12 cellular contexts compared by ENCODE assay signal in genomic region chr11:11845551-11845950, GRCh38. TPM values are rescaled to one million over a fixed set of nuclear protein-coding genes. Genes with fewer than 3 reads are reported as not detected.
A peak's percentile ranks its signal among the peaks of the same experiment; 100 is the strongest.
DNase-seq lines count a peak whose midpoint lies in the region; ATAC-seq and TF ChIP-seq lines count a peak whose summit lies in the region.
"Had no signal": no experiment of that assay in that cellular context is flagged by ENCODE, and none has a peak within 500 bp of the region (broad histone marks: within the 10 kb centered on the region; RNA-seq: fewer than 3 reads in every experiment).

No MANE protein-coding gene starts in this region.

- TF ChIP-seq CTCF in dorsolateral prefrontal cortex (IDR thresholded peaks at IDR 0.05 in 54 of 56, conservative IDR thresholded peaks at IDR 0.05 in 2 of 56; ENCODE audit: low read depth in 1 of 56, partially characterized antibody in 56 of 56) (no peak), parathyroid adenoma (IDR thresholded peaks at IDR 0.05) (no peak), left lung (IDR thresholded peaks at IDR 0.05) (no peak)

- H3K27ac Mint-ChIP-seq in CD4-positive, alpha-beta memory T cell: peak overlapping the region in 4 of 7 donors; percentile 70 to 88 (median 84)
- H3K27ac Mint-ChIP-seq: stimulated activated effector memory CD8-positive, alpha-beta T cell treated with anti-CD3 and anti-CD28 coated beads, Interleukin-12 subunit alpha, Interleukin-12 subunit beta, amount 100 ng/mL, for 72 hours had no signal

- POLR2A ChIA-PET in CD4-positive, alpha-beta memory T cell (lab: Charles Lee; ENCODE audit: partially characterized antibody): interaction anchor here (1.9 to 4.3 kb wide), 2 partner anchors 11 to 1037 kb away, joined by 5 to 44 read pairs; partner anchors contain the start of gene EIF4G2

- H3K4me3 ChIP-seq in CD4-positive, alpha-beta memory T cell (ENCODE audit: low read length in 2 of 2): no peak overlapping the region
- peak overlapping the region in 19 of 59 donors; percentile 1 to 91 (median 13) for H3K4me3 ChIP-seq in dorsolateral prefrontal cortex
- H3K4me3 ChIP-seq in parathyroid adenoma (ENCODE audit: low read depth, low read length): no peak overlapping the region
- H3K4me3 ChIP-seq in left lung: no peak overlapping the region

- peak overlapping the region in 6 of 8 donors; percentile 22 to 63 (median 48) for H3K4me3 Mint-ChIP-seq in CD4-positive, alpha-beta memory T cell
- H3K4me3 Mint-ChIP-seq: stimulated activated effector memory CD8-positive, alpha-beta T cell treated with anti-CD3 and anti-CD28 coated beads, Interleukin-12 subunit alpha, Interleukin-12 subunit beta, amount 100 ng/mL, for 72 hours had no signal

- no peaks in the 10 kb centered on the region for H3K9me3 ChIP-seq in CD4-positive, alpha-beta memory T cell (ENCODE audit: control insufficient read depth in 1 of 2, low read length in 2 of 2)
- no peaks in the 10 kb centered on the region for H3K9me3 ChIP-seq in parathyroid adenoma (ENCODE audit: control insufficient read depth, low read length)
- no peaks in the 10 kb centered on the region for H3K9me3 ChIP-seq in left lung

- ATAC-seq in GM21526 (IDR thresholded peaks at IDR 0.05; ENCODE audit: low FRiP score, unreplicated experiment) (no peak), left lung (no peak)
- ATAC-seq: stimulated activated effector memory CD8-positive, alpha-beta T cell treated with anti-CD3 and anti-CD28 coated beads, Interleukin-12 subunit alpha, Interleukin-12 subunit beta, amount 100 ng/mL, for 72 hours had no signal

- peaks cover 76% of the 10 kb centered on the region for H3K4me1 ChIP-seq in CD4-positive, alpha-beta memory T cell (ENCODE audit: insufficient read depth, low read length)
- peaks cover 17% of the 10 kb centered on the region for H3K4me1 ChIP-seq in parathyroid adenoma
- peaks cover 35 to 80% of the 10 kb centered on the region in 2 donors for H3K4me1 ChIP-seq in left lung

- H3K27me3 ChIP-seq in CD4-positive, alpha-beta memory T cell (ENCODE audit: insufficient read depth, low read length): no peaks in the 10 kb centered on the region
- H3K27me3 ChIP-seq in dorsolateral prefrontal cortex (no peaks in the 10 kb centered on the region), parathyroid adenoma (ENCODE audit: control insufficient read depth, insufficient read depth, low read length) (no peaks in the 10 kb centered on the region), left lung (no peaks in the 10 kb centered on the region)

- no peaks in the 10 kb centered on the region for H3K27me3 Mint-ChIP-seq in CD4-positive, alpha-beta memory T cell

- DNase-seq in CD4-positive, alpha-beta memory T cell: no peak
- peak; percentile 58 for DNase-seq in M059J (ENCODE audit: low read depth)
- DNase-seq in dorsolateral prefrontal cortex: no peak
- no peak for DNase-seq in left lung
- no peak for DNase-seq in NCI-H748 treated with DMSO at 0.1 percent for 48 hours (lab: John Stamatoyannopoulos, UW)
- DNase-seq in NCI-H510A treated with DMSO at 0.1 percent for 48 hours (lab: John Stamatoyannopoulos, UW): no peak
- DNase-seq: activated effector memory CD4-positive, alpha-beta T cell treated with Interleukin-2 at 50 U/mL for 16 hours; cortex of kidney; NCI-H2081 had no signal

- peak overlapping the region; percentile 12 for H3K27ac ChIP-seq in CD4-positive, alpha-beta memory T cell (ENCODE audit: low read depth, low read length)
- peak overlapping the region in 41 of 59 donors; percentile 1 to 100 (median 98) for H3K27ac ChIP-seq in dorsolateral prefrontal cortex
- H3K27ac ChIP-seq in parathyroid adenoma: no peak overlapping the region
- peak overlapping the region in 1 of 2 donors; percentile 35 for H3K27ac ChIP-seq in left lung

- H3K4me1 Mint-ChIP-seq in CD4-positive, alpha-beta memory T cell: peaks cover 20 to 51% (median 24%) of the 10 kb centered on the region in 4 donors

- H3K79me2 ChIP-seq in parathyroid adenoma: peaks cover 45% of the 10 kb centered on the region

- H3K36me3 ChIP-seq in CD4-positive, alpha-beta memory T cell (ENCODE audit: insufficient read depth, low read length): no peaks in the 10 kb centered on the region
- H3K36me3 ChIP-seq in parathyroid adenoma (ENCODE audit: control insufficient read depth, insufficient read depth, low read length) (no peaks in the 10 kb centered on the region), left lung (no peaks in the 10 kb centered on the region)

- no peak overlapping the region for H2AFZ ChIP-seq in parathyroid adenoma

- intact Hi-C loops in CD4-positive, alpha-beta memory T cell (cut with micrococcal nuclease): loop anchor here (10.0 kb wide), 1 partner anchor 1619 kb away; the partner anchor contains the start of gene BTBD10
- intact Hi-C loops in dorsolateral prefrontal cortex (cut with DNase I): no loop called here
- intact Hi-C loops in left lung (cut with DNase I): no loop called here

- no peaks in the 10 kb centered on the region for H3K9me3 Mint-ChIP-seq in CD4-positive, alpha-beta memory T cell
- H3K9me3 Mint-ChIP-seq: stimulated activated effector memory CD8-positive, alpha-beta T cell treated with anti-CD3 and anti-CD28 coated beads, Interleukin-12 subunit alpha, Interleukin-12 subunit beta, amount 100 ng/mL, for 72 hours had no signal

- no peak overlapping the region for H3K9ac ChIP-seq in parathyroid adenoma

- H3K36me3 Mint-ChIP-seq in CD4-positive, alpha-beta memory T cell: peaks cover 0 to 6% of the 10 kb centered on the region in 2 donors

- H3K4me2 ChIP-seq in parathyroid adenoma (ENCODE audit: low read length): peak overlapping the region; percentile 47

- CTCF ChIA-PET in CD4-positive, alpha-beta memory T cell (lab: Charles Lee; ENCODE audit: partially characterized antibody): interaction anchor here (1.0 to 2.5 kb wide), 5 partner anchors 9 to 60 kb away, joined by 3 to 13 read pairs (median 4); no protein-coding TSS in a partner anchor

RNA-seq across cellular contexts. Expression of gene USP47, which starts 3.8 kb away (rescaled TPM):
- 10 to 100 TPM; 62.2 to 65.9 TPM for total RNA-seq in CD4-positive, alpha-beta memory T cell
- 10 to 100 TPM; 43.7 to 51.5 TPM for polyA plus RNA-seq in CD4-positive, alpha-beta memory T cell
- total RNA-seq in M059J (2014; rRNA removed; shearing (Covaris generic)): 30.1 and 39.9 TPM in 2 replicates
- total RNA-seq in dorsolateral prefrontal cortex: 10 to 100 TPM; 49.7 to 92.3 (median 69.2) TPM
- 10 to 100 TPM; 40.9 to 41.3 TPM for total RNA-seq in left lung
